8 cellular contexts compared by ENCODE assay signal in the genomic region with DNA sequence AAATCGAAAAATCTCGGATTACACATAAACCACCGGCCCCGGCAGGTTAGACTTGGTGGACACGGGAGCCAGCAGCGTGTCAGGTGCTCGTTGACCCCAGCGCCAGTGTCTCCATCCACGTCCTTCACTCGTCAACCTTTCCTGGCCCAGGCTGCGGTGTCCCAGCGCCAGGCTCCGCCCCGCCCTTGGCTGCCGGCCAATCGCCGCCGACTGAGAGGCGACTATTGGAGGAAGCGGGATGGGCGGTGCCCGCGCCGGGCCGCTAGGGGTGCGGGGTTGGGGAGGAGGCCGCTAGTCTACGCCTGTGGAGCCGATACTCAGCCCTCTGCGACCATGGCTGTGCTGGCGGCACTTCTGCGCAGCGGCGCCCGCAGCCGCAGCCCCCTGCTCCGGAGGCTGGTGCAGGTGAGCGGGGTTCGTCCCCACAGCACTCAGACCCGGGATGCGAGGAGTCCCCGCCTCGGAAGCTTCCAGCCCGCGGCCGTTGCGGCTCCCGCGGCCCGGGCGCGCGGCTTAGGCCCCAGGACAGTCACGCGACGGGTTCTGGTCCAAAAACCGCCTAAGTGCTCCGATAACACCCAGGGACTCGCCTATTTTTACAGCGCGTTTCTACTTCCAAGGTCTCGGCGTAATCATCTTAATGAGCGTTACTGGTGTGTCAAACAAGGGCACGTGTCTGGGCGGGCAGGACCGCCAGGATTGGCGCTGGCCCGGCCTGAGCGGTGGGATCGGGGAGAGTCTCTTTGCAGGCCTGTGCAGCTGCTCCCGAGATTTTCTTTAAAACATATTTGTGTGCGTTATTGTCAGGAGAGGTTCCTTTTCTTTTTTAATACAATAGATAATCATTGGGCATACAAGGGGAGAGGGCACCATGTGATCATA. TPM values are rescaled to one million over a fixed set of nuclear protein-coding genes. Genes with fewer than 3 reads are reported as not detected.
DNase-seq lines count a peak whose midpoint lies in the region; ATAC-seq and TF ChIP-seq lines count a peak whose summit lies in the region.

Gene ACAT1, plus strand, starts transcription at position 294 of the 882 bp plus-strand sequence. Its CDS starts 40 bp downstream, at position 334.

- H3K79me2 ChIP-seq in GM23248 (ENCODE audit: insufficient read depth) (peaks cover 44% of the 10 kb centered on the region), fibroblast of lung (ENCODE audit: control insufficient read depth, insufficient read depth, low read length) (peaks cover 30% of the 10 kb centered on the region)

- peak within 1 kb of the TSS; percentile 90 for H3K9ac ChIP-seq in GM23248
- peak within 1 kb of the TSS; percentile 86 for H3K9ac ChIP-seq in fibroblast of lung (ENCODE audit: insufficient read depth, low read length)

- peaks cover 0 to 2% (median 0%) of the 10 kb centered on the region in 3 donors for H3K36me3 Mint-ChIP-seq in naive thymus-derived CD8-positive, alpha-beta T cell

- 1 to 3% methylated on average over 55 to 64 of the region's 73 CpGs for WGBS in GM23248 (ENCODE audit: low coverage in 1 of 2, low lambda C conversion rate in 2 of 2, missing lambda C conversion rate in 2 of 2), 2 experiments

- H3K4me2 ChIP-seq in GM23248 (ENCODE audit: unreplicated experiment) (peak within 1 kb of the TSS; percentile 96), fibroblast of lung (ENCODE audit: extremely low read depth, insufficient read depth, low read length) (peak within 1 kb of the TSS; percentile 89)

- H3K4me3 ChIP-seq in GM23248, result peak within 1 kb of the TSS; percentile 80
- H3K4me3 ChIP-seq in fibroblast of lung (replicated peaks in 1 of 4; ENCODE audit: control extremely low read depth in 1 of 4, insufficient read depth in 1 of 4, low read depth in 3 of 4, low read length in 4 of 4), result peak within 1 kb of the TSS; percentile 73 to 91 (median 84)

- peak; percentile 99 for ATAC-seq in naive thymus-derived CD8-positive, alpha-beta T cell

- H3K27me3 ChIP-seq in GM23248 (replicated peaks; ENCODE audit: insufficient read depth) (no peaks in the 10 kb centered on the region), fibroblast of lung (ENCODE audit: control insufficient read depth, insufficient read depth, low read length) (no peaks in the 10 kb centered on the region)

- TF ChIP-seq CTCF in fibroblast of lung (conservative IDR thresholded peaks at IDR 0.05 in 1 of 2, IDR thresholded peaks at IDR 0.05 in 1 of 2; ENCODE audit: low read depth in 1 of 2, low read length in 2 of 2), result peak in 1 of 2 donors; percentile 16

- H3K27ac ChIP-seq in GM23248 (peak within 1 kb of the TSS; percentile 78), fibroblast of lung (ENCODE audit: insufficient read depth, low read length) (peak within 1 kb of the TSS; percentile 84)

- H3K4me1 ChIP-seq in GM23248 (ENCODE audit: insufficient read depth) (peaks cover 11% of the 10 kb centered on the region), fibroblast of lung (ENCODE audit: control insufficient read depth, extremely low read depth, insufficient read depth, low read length) (no peaks in the 10 kb centered on the region)

- H3K27ac Mint-ChIP-seq in naive thymus-derived CD8-positive, alpha-beta T cell, result peak within 1 kb of the TSS; percentile 35 to 97 (median 89)

- peak within 1 kb of the TSS; percentile 87 to 97 (median 96) for H3K4me3 Mint-ChIP-seq in naive thymus-derived CD8-positive, alpha-beta T cell

- no peaks in the 10 kb centered on the region for H3K27me3 Mint-ChIP-seq in naive thymus-derived CD8-positive, alpha-beta T cell

- no peaks in the 10 kb centered on the region for H3K36me3 ChIP-seq in GM23248 (ENCODE audit: low read depth)
- no peaks in the 10 kb centered on the region for H3K36me3 ChIP-seq in fibroblast of lung (ENCODE audit: control insufficient read depth, insufficient read depth, low read length)

- POLR2A ChIA-PET in naive thymus-derived CD8-positive, alpha-beta T cell (lab: Charles Lee), result interaction anchor here (0.5 to 0.8 kb wide), 2 partner anchors 10 to 27 kb away, joined by 3 read pairs; no protein-coding TSS in a partner anchor

- in situ Hi-C loops in GM23248 (cut with MboI), result no loop called here

- DNase-seq in EH (ENCODE audit: low read depth) (peak; percentile 90), GM23248 (peak; percentile 92), Kasumi-1 (lab: John Stamatoyannopoulos, UW) (peak; percentile 80 to 90), RPMI7951 (ENCODE audit: low read depth) (peak; percentile 90), fibroblast of lung (ENCODE audit: low read depth in 2 of 2) (peak; percentile 85 to 89)
- DNase-seq in activated T-helper 1 cell treated with anti-CD3 and anti-CD28 coated beads, Interleukin-2, amount 50 U/mL, for 16 hours (ENCODE audit: low read depth in 1 of 2, low spot score in 1 of 2), result peak; percentile 94 to 97
- DNase-seq in naive thymus-derived CD8-positive, alpha-beta T cell, result peak; percentile 90 to 97 (median 95)
- peak; percentile 93 for DNase-seq in stimulated activated naive CD4-positive, alpha-beta T cell treated with Interleukin-2 at 50 U/mL for 16 hours (lab: John Stamatoyannopoulos, UW)

- peaks cover 30 to 50% (median 47%) of the 10 kb centered on the region in 4 donors for H3K4me1 Mint-ChIP-seq in naive thymus-derived CD8-positive, alpha-beta T cell

- H3K9me3 Mint-ChIP-seq in naive thymus-derived CD8-positive, alpha-beta T cell, result no peaks in the 10 kb centered on the region

- no peaks in the 10 kb centered on the region for H3K9me2 ChIP-seq in GM23248 (ENCODE audit: insufficient read depth)

- H3F3A ChIP-seq in GM23248 (ENCODE audit: insufficient read depth), result no peaks in the 10 kb centered on the region; the same call in 1 of the 2 replicates

- H3K9me3 ChIP-seq in GM23248 (ENCODE audit: low read depth), result no peaks in the 10 kb centered on the region
- H3K9me3 ChIP-seq in fibroblast of lung (ENCODE audit: control insufficient read depth, insufficient read depth, low read depth, low read length), result no peaks in the 10 kb centered on the region

- H4K20me1 ChIP-seq in GM23248 (ENCODE audit: insufficient read depth) (no peaks in the 10 kb centered on the region), fibroblast of lung (ENCODE audit: control insufficient read depth, extremely low read depth, insufficient read depth, low read length) (no peaks in the 10 kb centered on the region)

- H2AFZ ChIP-seq in GM23248, result peak within 1 kb of the TSS; percentile 88
- H2AFZ ChIP-seq in fibroblast of lung (ENCODE audit: low read length), result peak within 1 kb of the TSS; percentile 84

RNA-seq across cellular contexts. Expression of gene ACAT1, which starts in this region (rescaled TPM):
- total RNA-seq in GM23248 (2014; rRNA removed; shearing (Covaris generic)), result 85.6 and 108 TPM in 2 replicates
- polyA plus RNA-seq in GM23248 (2016; fragmentation: Nextera tagmentation; extraction: Ambion mirVana) (53.0 and 56.5 TPM in 2 replicates), fibroblast of lung (128 and 138 TPM in 2 replicates)
- total RNA-seq in RPMI7951 (2014; rRNA removed; shearing (Covaris generic)), result 135 and 136 TPM in 2 replicates
- 91.4 and 138 TPM in 2 replicates for total RNA-seq in fibroblast of lung
- 86.7 and 88.3 TPM in 2 replicates for polyA plus RNA-seq in fibroblast of lung (2012)
- 5.8 and 27.5 TPM in 2 replicates for polyA minus RNA-seq in fibroblast of lung (ENCODE audit: low replicate concordance)
- 10 to 100 TPM; 30.7 to 33.1 TPM for total RNA-seq in naive thymus-derived CD8-positive, alpha-beta T cell
- 10 to 100 TPM; 29.6 to 32.9 (median 29.7) TPM for polyA plus RNA-seq in naive thymus-derived CD8-positive, alpha-beta T cell

Comparison
In these comparisons a context has a peak if more than half of its experiments do, and no peak if none do; other contexts are left out.
1. Peak in every context shown above with its lines: DNase-seq, ATAC-seq, H3K4me3 ChIP-seq and H3K27ac ChIP-seq.